ENCODE assay signal across 25 cellular contexts in genomic region chr5:16450163-16450562, GRCh38.
DNase-seq lines count a peak whose midpoint lies in the region; ATAC-seq, FAIRE-seq and TF ChIP-seq lines count a peak whose summit lies in the region.
"Had no signal": no experiment of that assay in that cellular context is flagged by ENCODE, and none has a peak within 500 bp of the region (broad histone marks: within the 10 kb centered on the region; RNA-seq: fewer than 3 reads in every experiment).

No MANE protein-coding gene starts in this region.

- no peak for TF ChIP-seq POLR2A in erythroblast (IDR thresholded peaks at IDR 0.05; ENCODE audit: low read length)

- peak; percentile 49 for FAIRE-seq in HTR-8/SVneo (lab: Jason Lieb, UNC)

- peak; percentile 53 for ATAC-seq in GM18907 (IDR thresholded peaks at IDR 0.05; ENCODE audit: unreplicated experiment)
- peak; percentile 49 for ATAC-seq in GM21447 (IDR thresholded peaks at IDR 0.05; ENCODE audit: unreplicated experiment)
- peak; percentile 75 for ATAC-seq in HG02870 (IDR thresholded peaks at IDR 0.05; ENCODE audit: unreplicated experiment)
- ATAC-seq: heart left ventricle; left colon; psoas muscle; stimulated activated naive B cell treated with anti-CD40 and anti-IgM and Interleukin-4, amounts not matched to agents 10 μg/mL and 1 μg/mL and 100 μg/mL, for 72 hours had no signal

- DNase-seq in HTR-8/SVneo (ENCODE audit: insufficient read length, low spot score) (no peak), NCI-H526 treated with DMSO at 0.1 percent for 48 hours (lab: John Stamatoyannopoulos, UW) (no peak), erythroblast (lab: John Stamatoyannopoulos, UW) (no peak)
- no peak for DNase-seq in activated CD4-positive, alpha-beta T cell treated with anti-CD3 and anti-CD28 coated beads for 4 hours
- DNase-seq: activated naive CD4-positive, alpha-beta T cell treated with anti-CD3 and anti-CD28 coated beads, Interleukin-2, amount 50 U/mL, for 16 hours; activated T-cell treated with anti-CD3 and anti-CD28 coated beads, Interleukin-2, amount 50 U/mL, for 1 hour; CD4-positive, CD25-positive, alpha-beta regulatory T cell; central memory CD4-positive, alpha-beta T cell; DMS 273 treated with DMSO at 0.1 percent for 48 hours; GM23248; heart left ventricle; IMR-90; left colon; NCI-H1105; NCI-H2081; psoas muscle; SHP77; stimulated activated CD4-positive, alpha-beta T cell treated with anti-CD3 and anti-CD28 coated beads, Interleukin-2, amount 100 ng/mL, for 24 hours; stimulated activated naive B cell treated with anti-CD40 and anti-IgM and Interleukin-4, amounts not matched to agents 10 μg/mL and 1 μg/mL and 100 μg/mL, for 72 hours; SW 1271; testis; uterus had no signal
